Comparison of ENCODE assay signal across 27 cellular contexts in the genomic region with DNA sequence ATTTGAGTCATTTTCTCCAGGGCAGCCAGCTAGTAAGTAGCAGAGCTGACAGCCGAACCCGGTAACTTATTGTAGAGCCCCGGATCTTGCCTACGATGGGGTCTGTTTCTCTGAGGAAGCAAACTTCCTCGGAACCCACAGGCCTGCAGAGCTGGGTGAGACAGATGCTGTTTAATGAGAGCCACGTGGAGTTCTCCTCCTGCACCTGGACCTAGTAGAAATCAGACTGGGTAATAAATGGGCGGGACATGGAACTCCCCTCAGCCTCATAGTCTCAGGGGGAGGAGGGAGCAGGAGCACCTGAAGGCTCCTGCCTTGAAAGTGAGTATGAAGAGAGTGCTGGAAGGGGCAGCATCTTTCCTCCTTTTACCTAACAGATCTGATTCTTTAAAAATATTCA. TPM values are rescaled to one million over a fixed set of nuclear protein-coding genes. Genes with fewer than 3 reads are reported as not detected.
DNase-seq lines count a peak whose midpoint lies in the region; ATAC-seq and TF ChIP-seq lines count a peak whose summit lies in the region.
"Had no signal": no experiment of that assay in that cellular context is flagged by ENCODE, and none has a peak within 500 bp of the region (broad histone marks: within the 10 kb centered on the region; RNA-seq: fewer than 3 reads in every experiment).

A gene (plus strand): TSS at position 22 of the 400 bp plus-strand sequence. CDS start 1,057 bp downstream, outside the sequence.

- H3K4me3 Mint-ChIP-seq in mesothelial cell of epicardium = no peak within 1 kb of the TSS
- H3K4me3 Mint-ChIP-seq: activated T-cell treated with anti-CD3 and anti-CD28 coated beads, Interleukin-2, amount 50 U/mL, for 72 hours; CD8-positive, alpha-beta T cell; type B pancreatic cell had no signal

- H3K4me1 ChIP-seq in heart right ventricle = peaks cover 0 to 17% (median 6%) of the 10 kb centered on the region in 9 donors
- H3K4me1 ChIP-seq in thyroid gland = peaks cover 21 to 26% of the 10 kb centered on the region in 2 donors
- H3K4me1 ChIP-seq: lower lobe of right lung had no signal

- H3K36me3 ChIP-seq in heart right ventricle (no peaks in the 10 kb centered on the region), thyroid gland (no peaks in the 10 kb centered on the region)
- H3K36me3 ChIP-seq: lower lobe of right lung had no signal

- TF ChIP-seq CTCF in heart right ventricle (IDR thresholded peaks at IDR 0.05) = no peak
- no peak for TF ChIP-seq CTCF in mesothelial cell of epicardium (IDR thresholded peaks at IDR 0.05; ENCODE audit: unreplicated experiment)
- no peak for TF ChIP-seq CTCF in thyroid gland (IDR thresholded peaks at IDR 0.05)

- peak in 1 of 8 donors; percentile 7 for ATAC-seq in heart right ventricle
- no peak for ATAC-seq in left ventricle myocardium superior
- peak; percentile 9; the same call in 1 of the 3 replicates for ATAC-seq in SK-N-SH treated with all-trans-retinoic acid at 6 μM for 48 hours
- no peak for ATAC-seq in HG03175 (IDR thresholded peaks at IDR 0.05; ENCODE audit: unreplicated experiment)
- ATAC-seq in HG02678 (IDR thresholded peaks at IDR 0.05; ENCODE audit: unreplicated experiment) = no peak
- ATAC-seq: activated T-cell treated with anti-CD3 and anti-CD28 coated beads, Interleukin-2, amount 50 U/mL, for 72 hours; CD8-positive, alpha-beta T cell; lower lobe of right lung had no signal

- no peak for TF ChIP-seq POLR2A in thyroid gland (IDR thresholded peaks at IDR 0.05)

- no peaks in the 10 kb centered on the region for H3K36me3 Mint-ChIP-seq in mesothelial cell of epicardium
- H3K36me3 Mint-ChIP-seq: CD8-positive, alpha-beta T cell; type B pancreatic cell had no signal

- 37 to 46% methylated on average over 7 of the region's 7 CpGs for WGBS in heart right ventricle, 2 donors
- WGBS in thyroid gland, 2 donors = 43 to 52% methylated on average over 7 of the region's 7 CpGs

- no peaks in the 10 kb centered on the region for H3K9me3 Mint-ChIP-seq in mesothelial cell of epicardium
- H3K9me3 Mint-ChIP-seq: activated T-cell treated with anti-CD3 and anti-CD28 coated beads, Interleukin-2, amount 50 U/mL, for 72 hours; CD8-positive, alpha-beta T cell; type B pancreatic cell had no signal

- intact Hi-C loops in heart right ventricle (cut with DNase I) (no loop called here), left ventricle myocardium superior (cut with micrococcal nuclease) (no loop called here), thyroid gland (cut with DNase I) (no loop called here)

- peaks cover 34% of the 10 kb centered on the region for H3K27me3 Mint-ChIP-seq in mesothelial cell of epicardium (ENCODE audit: low read depth)

- H3K27ac Mint-ChIP-seq in mesothelial cell of epicardium = peak within 1 kb of the TSS; percentile 55
- H3K27ac Mint-ChIP-seq: activated T-cell treated with anti-CD3 and anti-CD28 coated beads, Interleukin-2, amount 50 U/mL, for 72 hours; CD8-positive, alpha-beta T cell; type B pancreatic cell had no signal

- peak within 1 kb of the TSS in 3 of 10 donors; percentile 2 to 17 (median 17) for H3K4me3 ChIP-seq in heart right ventricle
- no peak within 1 kb of the TSS for H3K4me3 ChIP-seq in thyroid gland (replicated peaks in 1 of 3)
- H3K4me3 ChIP-seq: lower lobe of right lung, skin epidermis had no signal

- peaks cover 10% of the 10 kb centered on the region for H3K4me1 Mint-ChIP-seq in mesothelial cell of epicardium

- DNase-seq in heart right ventricle (no peak), left ventricle myocardium superior (no peak), mesothelial cell of epicardium (ENCODE audit: low spot score in 2 of 2, unreplicated experiment in 2 of 2) (no peak), thyroid gland (no peak), NCI-H2227 treated with DMSO at 0.1 percent for 48 hours (lab: John Stamatoyannopoulos, UW) (no peak)
- DNase-seq: activated CD4-positive, CD25-positive, alpha-beta regulatory T cell; activated naive CD4-positive, alpha-beta T cell; activated T-cell treated with anti-CD3 and anti-CD28 coated beads, Interleukin-2, amount 50 U/mL, for 72 hours; CD8-positive, alpha-beta T cell; effector CD4-positive, alpha-beta T cell; lower lobe of right lung; NCI-H2081; NCI-H446 treated with DMSO at 0.1 percent for 48 hours; SHP77; stimulated activated CD4-positive, alpha-beta T cell treated with anti-CD3 and anti-CD28 coated beads, Interleukin-1b, Interleukin-23, amount 100 ng/mL, for 48 hours; SW 1271 had no signal

- H3K27me3 ChIP-seq in heart right ventricle = no peaks in the 10 kb centered on the region
- H3K27me3 ChIP-seq in thyroid gland = no peaks in the 10 kb centered on the region

- H3K9me3 ChIP-seq in heart right ventricle (no peaks in the 10 kb centered on the region), thyroid gland (no peaks in the 10 kb centered on the region)
- H3K9me3 ChIP-seq: lower lobe of right lung had no signal

- H3K27ac ChIP-seq in heart right ventricle (peak within 1 kb of the TSS in 9 of 10 donors; percentile 7 to 73 (median 46)), thyroid gland (peak within 1 kb of the TSS; percentile 33 to 77 (median 61))
- H3K27ac ChIP-seq: lower lobe of right lung, skin epidermis had no signal

TF ChIP-seq in SK-N-SH treated with all-trans-retinoic acid at 6 μM for 48 hours, 23 proteins besides CTCF, POLR2A, EP300 and RAD21:
- TF ChIP-seq, protein P1, sequence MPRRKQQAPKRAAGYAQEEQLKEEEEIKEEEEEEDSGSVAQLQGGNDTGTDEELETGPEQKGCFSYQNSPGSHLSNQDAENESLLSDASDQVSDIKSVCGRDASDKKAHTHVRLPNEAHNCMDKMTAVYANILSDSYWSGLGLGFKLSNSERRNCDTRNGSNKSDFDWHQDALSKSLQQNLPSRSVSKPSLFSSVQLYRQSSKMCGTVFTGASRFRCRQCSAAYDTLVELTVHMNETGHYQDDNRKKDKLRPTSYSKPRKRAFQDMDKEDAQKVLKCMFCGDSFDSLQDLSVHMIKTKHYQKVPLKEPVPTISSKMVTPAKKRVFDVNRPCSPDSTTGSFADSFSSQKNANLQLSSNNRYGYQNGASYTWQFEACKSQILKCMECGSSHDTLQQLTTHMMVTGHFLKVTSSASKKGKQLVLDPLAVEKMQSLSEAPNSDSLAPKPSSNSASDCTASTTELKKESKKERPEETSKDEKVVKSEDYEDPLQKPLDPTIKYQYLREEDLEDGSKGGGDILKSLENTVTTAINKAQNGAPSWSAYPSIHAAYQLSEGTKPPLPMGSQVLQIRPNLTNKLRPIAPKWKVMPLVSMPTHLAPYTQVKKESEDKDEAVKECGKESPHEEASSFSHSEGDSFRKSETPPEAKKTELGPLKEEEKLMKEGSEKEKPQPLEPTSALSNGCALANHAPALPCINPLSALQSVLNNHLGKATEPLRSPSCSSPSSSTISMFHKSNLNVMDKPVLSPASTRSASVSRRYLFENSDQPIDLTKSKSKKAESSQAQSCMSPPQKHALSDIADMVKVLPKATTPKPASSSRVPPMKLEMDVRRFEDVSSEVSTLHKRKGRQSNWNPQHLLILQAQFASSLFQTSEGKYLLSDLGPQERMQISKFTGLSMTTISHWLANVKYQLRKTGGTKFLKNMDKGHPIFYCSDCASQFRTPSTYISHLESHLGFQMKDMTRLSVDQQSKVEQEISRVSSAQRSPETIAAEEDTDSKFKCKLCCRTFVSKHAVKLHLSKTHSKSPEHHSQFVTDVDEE (CRISPR knock-in tag; IDR thresholded peaks at IDR 0.05) = no peak
- no peak for TF ChIP-seq RARB (CRISPR knock-in tag; IDR thresholded peaks at IDR 0.05)
- TF ChIP-seq, protein P2, sequence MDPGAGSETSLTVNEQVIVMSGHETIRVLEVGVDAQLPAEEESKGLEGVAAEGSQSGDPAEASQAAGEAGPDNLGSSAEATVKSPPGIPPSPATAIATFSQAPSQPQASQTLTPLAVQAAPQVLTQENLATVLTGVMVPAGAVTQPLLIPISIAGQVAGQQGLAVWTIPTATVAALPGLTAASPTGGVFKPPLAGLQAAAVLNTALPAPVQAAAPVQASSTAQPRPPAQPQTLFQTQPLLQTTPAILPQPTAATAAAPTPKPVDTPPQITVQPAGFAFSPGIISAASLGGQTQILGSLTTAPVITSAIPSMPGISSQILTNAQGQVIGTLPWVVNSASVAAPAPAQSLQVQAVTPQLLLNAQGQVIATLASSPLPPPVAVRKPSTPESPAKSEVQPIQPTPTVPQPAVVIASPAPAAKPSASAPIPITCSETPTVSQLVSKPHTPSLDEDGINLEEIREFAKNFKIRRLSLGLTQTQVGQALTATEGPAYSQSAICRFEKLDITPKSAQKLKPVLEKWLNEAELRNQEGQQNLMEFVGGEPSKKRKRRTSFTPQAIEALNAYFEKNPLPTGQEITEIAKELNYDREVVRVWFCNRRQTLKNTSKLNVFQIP (CRISPR knock-in tag; IDR thresholded peaks at IDR 0.05; ENCODE audit: borderline replicate concordance, low read depth) = no peak

RNA-seq across cellular contexts. Expression of the gene that starts here (rescaled TPM):
- not detected for total RNA-seq in heart right ventricle
- not detected for polyA plus RNA-seq in heart right ventricle
- not detected for total RNA-seq in left ventricle myocardium superior
- total RNA-seq in mesothelial cell of epicardium = not detected in 3 replicates
- total RNA-seq in thyroid gland = not detected
- total RNA-seq: A673; activated T-cell treated with anti-CD3 and anti-CD28 coated beads, Interleukin-2, amount 50 U/mL, for 72 hours; CD8-positive, alpha-beta T cell; H4; lower lobe of right lung; M059J; pulmonary artery endothelial cell had no signal
- polyA plus RNA-seq: adipose tissue, keratinocyte had no signal
